25 cellular contexts compared by ENCODE assay signal in the genomic region with DNA sequence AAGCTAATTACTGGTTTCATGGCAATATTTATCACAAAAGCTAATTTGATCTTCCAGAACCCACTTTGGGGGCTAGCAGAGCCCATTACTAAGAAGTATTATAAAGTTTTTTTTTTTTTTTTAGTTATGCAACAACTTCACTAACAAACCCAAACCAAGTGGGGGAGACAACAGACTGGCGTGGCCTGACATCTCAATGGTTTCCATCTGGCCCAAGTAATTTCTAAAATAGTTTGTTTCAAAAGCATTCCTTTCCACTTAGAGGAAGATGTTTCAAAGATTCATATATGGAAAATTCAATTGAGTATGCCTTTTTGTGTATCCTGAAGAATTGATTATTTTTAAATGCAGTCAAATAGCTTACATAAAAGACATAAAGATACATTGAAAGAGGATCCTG.
"Had no signal": no experiment of that assay in that cellular context is flagged by ENCODE, and none has a peak within 500 bp of the region (broad histone marks: within the 10 kb centered on the region; RNA-seq: fewer than 3 reads in every experiment).

No MANE protein-coding gene starts in this region.

- H3K36me3 ChIP-seq: ascending aorta, lower lobe of right lung, neutrophil, right lobe of liver, thoracic aorta, upper lobe of left lung had no signal

- H3K79me2 ChIP-seq: parathyroid adenoma had no signal

- H2AFZ ChIP-seq: parathyroid adenoma had no signal

- H3K27ac ChIP-seq: ascending aorta, coronary artery, lower lobe of right lung, neutrophil, parathyroid adenoma, right lobe of liver, thoracic aorta, upper lobe of left lung had no signal

- H3K27ac Mint-ChIP-seq: activated naive CD4-positive, alpha-beta T cell treated with anti-CD3 and anti-CD28 coated beads, Interleukin-2, amount 10 ng/mL, durations not matched to agents 7 days and 5 days; natural killer cell; stimulated activated naive CD8-positive, alpha-beta T cell treated with anti-CD3 and anti-CD28 coated beads, Interleukin-15, amount 100 ng/mL, for 72 hours had no signal

- H3K4me1 ChIP-seq: ascending aorta, lower lobe of right lung, parathyroid adenoma, right lobe of liver, upper lobe of left lung had no signal

- H3K4me3 ChIP-seq: ascending aorta, coronary artery, lower lobe of right lung, right lobe of liver, smooth muscle cell, thoracic aorta, upper lobe of left lung had no signal

- H3K4me1 Mint-ChIP-seq: activated naive CD4-positive, alpha-beta T cell treated with anti-CD3 and anti-CD28 coated beads, Interleukin-2, amount 10 ng/mL, durations not matched to agents 7 days and 5 days; central memory CD8-positive, alpha-beta T cell; natural killer cell; stimulated activated naive CD8-positive, alpha-beta T cell treated with anti-CD3 and anti-CD28 coated beads, Interleukin-15, amount 100 ng/mL, for 72 hours had no signal

- H3K9me3 Mint-ChIP-seq: activated naive CD4-positive, alpha-beta T cell treated with anti-CD3 and anti-CD28 coated beads, Interleukin-2, amount 10 ng/mL, durations not matched to agents 7 days and 5 days; central memory CD8-positive, alpha-beta T cell; natural killer cell; stimulated activated naive CD8-positive, alpha-beta T cell treated with anti-CD3 and anti-CD28 coated beads, Interleukin-15, amount 100 ng/mL, for 72 hours had no signal

- H3K9me3 ChIP-seq: ascending aorta, lower lobe of right lung, neutrophil, right lobe of liver, thoracic aorta, upper lobe of left lung had no signal

- H3K36me3 Mint-ChIP-seq: activated naive CD4-positive, alpha-beta T cell treated with anti-CD3 and anti-CD28 coated beads, Interleukin-2, amount 10 ng/mL, durations not matched to agents 7 days and 5 days; natural killer cell had no signal

- H3K9ac ChIP-seq: parathyroid adenoma had no signal

- H3K27me3 ChIP-seq: ascending aorta, right lobe of liver, upper lobe of left lung had no signal

- H3K4me2 ChIP-seq: smooth muscle cell had no signal

- DNase-seq: activated CD4-positive, alpha-beta T cell treated with anti-CD3 and anti-CD28 coated beads, Interleukin-2, amount 50 U/mL, for 1 hour; activated CD8-positive, alpha-beta memory T cell treated with anti-CD3 and anti-CD28 coated beads for 24 hours; activated CD8-positive, alpha-beta memory T cell treated with anti-CD3 and anti-CD28 coated beads, Interleukin-2, amount 50 U/mL, for 48 hours; activated effector memory CD4-positive, alpha-beta T cell treated with Interleukin-2 at 50 U/mL for 16 hours; activated naive CD4-positive, alpha-beta T cell treated with anti-CD3 and anti-CD28 coated beads, Interleukin-2, amount 10 ng/mL, durations not matched to agents 7 days and 5 days; activated T-cell treated with anti-CD3 and anti-CD28 coated beads, Interleukin-2, amount 50 U/mL, for 48 hours; erythroblast; islet precursor cell; left colon; lower lobe of right lung; natural killer cell; right lobe of liver; stimulated activated CD4-positive, alpha-beta T cell treated with anti-CD3 and anti-CD28 coated beads, Interleukin-4, amount 100 ng/mL, for 1 hour; stimulated activated naive CD8-positive, alpha-beta T cell treated with anti-CD3 and anti-CD28 coated beads, Interleukin-15, amount 100 ng/mL, for 72 hours; T1000; upper lobe of left lung had no signal

- H3K4me3 Mint-ChIP-seq: activated naive CD4-positive, alpha-beta T cell treated with anti-CD3 and anti-CD28 coated beads, Interleukin-2, amount 10 ng/mL, durations not matched to agents 7 days and 5 days; central memory CD8-positive, alpha-beta T cell; natural killer cell; stimulated activated naive CD8-positive, alpha-beta T cell treated with anti-CD3 and anti-CD28 coated beads, Interleukin-15, amount 100 ng/mL, for 72 hours had no signal

- FAIRE-seq: endometrium had no signal

- ATAC-seq: activated CD4-positive, CD25-positive, alpha-beta regulatory T cell treated with anti-CD3 and anti-CD28 coated beads, Interleukin-2, amount 50 U/mL, for 24 hours; left colon; lower lobe of right lung; natural killer cell; right lobe of liver; stimulated activated naive CD8-positive, alpha-beta T cell treated with anti-CD3 and anti-CD28 coated beads, Interleukin-15, amount 100 ng/mL, for 72 hours had no signal
